ENCODE assay signal across 7 cellular contexts in the genomic region with DNA sequence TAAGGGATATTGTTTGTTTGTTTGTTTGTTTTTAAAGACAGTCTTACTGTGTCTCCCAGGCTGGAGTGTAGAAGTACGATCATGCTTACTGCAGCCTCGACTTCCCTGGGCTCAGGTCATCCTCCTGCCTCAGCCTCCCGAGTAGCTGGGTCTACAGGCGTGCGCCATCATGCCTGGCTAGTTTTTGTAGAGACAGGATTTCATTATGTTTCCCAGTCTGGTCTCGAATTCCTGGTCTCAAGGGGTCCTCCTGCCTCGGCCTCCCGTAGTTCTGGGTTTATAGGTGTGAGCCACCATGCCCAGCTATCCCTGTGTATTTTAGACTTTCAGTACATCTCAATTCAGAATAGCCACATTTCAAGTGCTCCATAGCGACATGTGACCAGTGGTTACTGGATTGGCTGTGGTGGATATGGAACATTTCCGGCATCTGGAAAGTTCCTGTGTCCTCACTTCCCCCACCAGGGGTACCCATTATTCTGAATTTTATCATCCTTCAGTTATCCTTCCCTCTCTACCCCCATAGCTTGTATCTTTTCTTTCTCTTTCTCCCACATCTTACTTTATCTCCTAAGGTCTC.
DNase-seq lines count a peak whose midpoint lies in the region; ATAC-seq and TF ChIP-seq lines count a peak whose summit lies in the region.

No MANE protein-coding gene starts in this region.

- peak overlapping the region; percentile 99 for H3K4me3 ChIP-seq in GM23338
- no peak overlapping the region for H3K4me3 ChIP-seq in naive thymus-derived CD4-positive, alpha-beta T cell (ENCODE audit: low read length)

- DNase-seq in CD4-positive, alpha-beta T cell: no peak
- DNase-seq in GM23338 (ENCODE audit: low spot score): no peak
- DNase-seq in activated T-helper 2 cell treated with anti-CD3 and anti-CD28 coated beads, Interferon-gamma antibody, Interleukin-2, Interleukin-4, amounts not matched to agents 10 μg/mL and 5 μg/mL and 100 μg/mL, durations not matched to agents 14 hours and 24 hours and 36 hours (ENCODE audit: low spot score): no peak
- DNase-seq in naive thymus-derived CD4-positive, alpha-beta T cell: no peak
- DNase-seq in AG08396 (ENCODE audit: low spot score): no peak

- H3K36me3 Mint-ChIP-seq in CD4-positive, alpha-beta T cell (ENCODE audit: low read depth): peaks cover 8% of the 10 kb centered on the region
- no peaks in the 10 kb centered on the region for H3K36me3 Mint-ChIP-seq in GM23338 (ENCODE audit: low read depth)
- no peaks in the 10 kb centered on the region for H3K36me3 Mint-ChIP-seq in activated T-helper 2 cell treated with anti-CD3 and anti-CD28 coated beads, Interferon-gamma antibody, Interleukin-2, Interleukin-4, amounts not matched to agents 10 μg/mL and 5 μg/mL and 100 μg/mL, durations not matched to agents 14 hours and 24 hours and 36 hours (ENCODE audit: low read depth)
- peaks cover 0 to 5% (median 4%) of the 10 kb centered on the region in 5 donors for H3K36me3 Mint-ChIP-seq in naive thymus-derived CD4-positive, alpha-beta T cell

- 0 out of 2 replicates have a peak, but pooled peaks cover 2% of the 10 kb centered on the region for H3K9me2 ChIP-seq in GM23338 (ENCODE audit: insufficient read depth)

- H3K4me1 ChIP-seq in GM23338 (ENCODE audit: insufficient read depth): peaks cover 11% of the 10 kb centered on the region
- H3K4me1 ChIP-seq in naive thymus-derived CD4-positive, alpha-beta T cell (ENCODE audit: control insufficient read depth in 2 of 2, insufficient read depth in 2 of 2, low read length in 2 of 2): peaks cover 7 to 11% of the 10 kb centered on the region in 2 donors

- H4K20me1 ChIP-seq in GM23338 (replicated peaks; ENCODE audit: insufficient read depth): no peaks in the 10 kb centered on the region

- peaks cover 9% of the 10 kb centered on the region; the same call in 1 of the 2 replicates for H3F3A ChIP-seq in GM23338 (replicated peaks; ENCODE audit: low read depth)

- ATAC-seq in CD4-positive, alpha-beta T cell (ENCODE audit: poor library complexity): no peak
- ATAC-seq in GM23338 (no peak), GM18505 (IDR thresholded peaks at IDR 0.05; ENCODE audit: unreplicated experiment) (no peak), GM19395 (IDR thresholded peaks at IDR 0.05; ENCODE audit: unreplicated experiment) (no peak)
- ATAC-seq in naive thymus-derived CD4-positive, alpha-beta T cell: no peak

- CTCF ChIA-PET in CD4-positive, alpha-beta T cell (lab: Charles Lee): no interaction called here
- CTCF ChIA-PET in naive thymus-derived CD4-positive, alpha-beta T cell (lab: Charles Lee): no interaction called here

- no peak for TF ChIP-seq POLR2A in GM18505 (IDR thresholded peaks at IDR 0.05; ENCODE audit: borderline replicate concordance, extremely low read depth, insufficient read depth, insufficient read length)

- H3K9me3 Mint-ChIP-seq in CD4-positive, alpha-beta T cell: no peaks in the 10 kb centered on the region
- no peaks in the 10 kb centered on the region for H3K9me3 Mint-ChIP-seq in GM23338
- no peaks in the 10 kb centered on the region for H3K9me3 Mint-ChIP-seq in activated T-helper 2 cell treated with anti-CD3 and anti-CD28 coated beads, Interferon-gamma antibody, Interleukin-2, Interleukin-4, amounts not matched to agents 10 μg/mL and 5 μg/mL and 100 μg/mL, durations not matched to agents 14 hours and 24 hours and 36 hours
- peaks cover 0 to 6% (median 0%) of the 10 kb centered on the region in 11 donors for H3K9me3 Mint-ChIP-seq in naive thymus-derived CD4-positive, alpha-beta T cell

- H3K27me3 Mint-ChIP-seq in CD4-positive, alpha-beta T cell: no peaks in the 10 kb centered on the region
- peaks cover 10% of the 10 kb centered on the region for H3K27me3 Mint-ChIP-seq in GM23338 (ENCODE audit: insufficient read depth, low read depth, poor library complexity)
- H3K27me3 Mint-ChIP-seq in activated T-helper 2 cell treated with anti-CD3 and anti-CD28 coated beads, Interferon-gamma antibody, Interleukin-2, Interleukin-4, amounts not matched to agents 10 μg/mL and 5 μg/mL and 100 μg/mL, durations not matched to agents 14 hours and 24 hours and 36 hours (ENCODE audit: low read depth): peaks cover 5% of the 10 kb centered on the region
- H3K27me3 Mint-ChIP-seq in naive thymus-derived CD4-positive, alpha-beta T cell: no peaks in the 10 kb centered on the region

- TF ChIP-seq CTCF in CD4-positive, alpha-beta T cell (IDR thresholded peaks at IDR 0.05): no peak
- TF ChIP-seq CTCF in GM23338 (conservative IDR thresholded peaks at IDR 0.05; ENCODE audit: low read depth in 2 of 2): no peak

- no peak overlapping the region for H3K27ac ChIP-seq in CD4-positive, alpha-beta T cell (ENCODE audit: low read depth, low read length)
- 0 out of 2 replicates have a peak overlapping the region, but pooled peaks have one; percentile 100 for H3K27ac ChIP-seq in GM23338 (ENCODE audit: low read depth)
- H3K27ac ChIP-seq in naive thymus-derived CD4-positive, alpha-beta T cell (ENCODE audit: low read depth, low read length): peak overlapping the region; percentile 97

- intact Hi-C loops in CD4-positive, alpha-beta T cell (cut with DNase I, micrococcal nuclease): loop anchor here in 1 of 2 experiments (5.0 to 10.0 kb wide), 3 partner anchors 265 to 1555 kb away; partner anchors contain the start of genes FBXO21, MAP1LC3B2, SUDS3 and TAOK3
- intact Hi-C loops in activated T-helper 2 cell treated with anti-CD3 and anti-CD28 coated beads, Interferon-gamma antibody, Interleukin-2, Interleukin-4, amounts not matched to agents 10 μg/mL and 5 μg/mL and 100 μg/mL, durations not matched to agents 14 hours and 24 hours and 36 hours (cut with micrococcal nuclease): no loop called here
- intact Hi-C loops in naive thymus-derived CD4-positive, alpha-beta T cell (cut with micrococcal nuclease): no loop called here

- no peak overlapping the region for H2AFZ ChIP-seq in GM23338

- H3K27me3 ChIP-seq in CD4-positive, alpha-beta T cell (ENCODE audit: control insufficient read depth, insufficient read depth, low read length): no peaks in the 10 kb centered on the region
- no peaks in the 10 kb centered on the region for H3K27me3 ChIP-seq in GM23338 (ENCODE audit: insufficient read depth)
- H3K27me3 ChIP-seq in naive thymus-derived CD4-positive, alpha-beta T cell (ENCODE audit: control insufficient read depth in 2 of 2, insufficient read depth in 2 of 2, low read length in 2 of 2): no peaks in the 10 kb centered on the region

- no peaks in the 10 kb centered on the region for H3K9me3 ChIP-seq in CD4-positive, alpha-beta T cell (ENCODE audit: control insufficient read depth, low read length)
- H3K9me3 ChIP-seq in naive thymus-derived CD4-positive, alpha-beta T cell (ENCODE audit: control insufficient read depth in 2 of 3, low read length in 3 of 3): peaks cover 0 to 4% (median 0%) of the 10 kb centered on the region in 3 experiments

- no peaks in the 10 kb centered on the region for H3K36me3 ChIP-seq in GM23338 (ENCODE audit: insufficient read depth)
- H3K36me3 ChIP-seq in naive thymus-derived CD4-positive, alpha-beta T cell (ENCODE audit: control insufficient read depth in 2 of 3, insufficient read depth in 3 of 3, low read length in 3 of 3): peaks cover 0 to 3% (median 0%) of the 10 kb centered on the region in 3 experiments

- H3K79me2 ChIP-seq in GM23338 (replicated peaks; ENCODE audit: insufficient read depth): no peaks in the 10 kb centered on the region

- H3K4me3 Mint-ChIP-seq in CD4-positive, alpha-beta T cell: peak overlapping the region; percentile 76
- H3K4me3 Mint-ChIP-seq in GM23338: peak overlapping the region; percentile 13
- peak overlapping the region; percentile 57 for H3K4me3 Mint-ChIP-seq in activated T-helper 2 cell treated with anti-CD3 and anti-CD28 coated beads, Interferon-gamma antibody, Interleukin-2, Interleukin-4, amounts not matched to agents 10 μg/mL and 5 μg/mL and 100 μg/mL, durations not matched to agents 14 hours and 24 hours and 36 hours (ENCODE audit: low read depth)
- H3K4me3 Mint-ChIP-seq in naive thymus-derived CD4-positive, alpha-beta T cell: peak overlapping the region; percentile 18 to 93 (median 58)

- peak overlapping the region; percentile 89 for H3K27ac Mint-ChIP-seq in CD4-positive, alpha-beta T cell
- H3K27ac Mint-ChIP-seq in GM23338: no peak overlapping the region
- H3K27ac Mint-ChIP-seq in activated T-helper 2 cell treated with anti-CD3 and anti-CD28 coated beads, Interferon-gamma antibody, Interleukin-2, Interleukin-4, amounts not matched to agents 10 μg/mL and 5 μg/mL and 100 μg/mL, durations not matched to agents 14 hours and 24 hours and 36 hours: peak overlapping the region; percentile 43
- H3K27ac Mint-ChIP-seq in naive thymus-derived CD4-positive, alpha-beta T cell: peak overlapping the region; percentile 48 to 96 (median 87)

- H3K4me1 Mint-ChIP-seq in CD4-positive, alpha-beta T cell (ENCODE audit: low read depth): peaks cover 21% of the 10 kb centered on the region
- H3K4me1 Mint-ChIP-seq in GM23338: peaks cover 20% of the 10 kb centered on the region
- H3K4me1 Mint-ChIP-seq in activated T-helper 2 cell treated with anti-CD3 and anti-CD28 coated beads, Interferon-gamma antibody, Interleukin-2, Interleukin-4, amounts not matched to agents 10 μg/mL and 5 μg/mL and 100 μg/mL, durations not matched to agents 14 hours and 24 hours and 36 hours (ENCODE audit: low read depth): peaks cover 13% of the 10 kb centered on the region
- peaks cover 12 to 31% (median 24%) of the 10 kb centered on the region in 7 donors for H3K4me1 Mint-ChIP-seq in naive thymus-derived CD4-positive, alpha-beta T cell

- POLR2A ChIA-PET in CD4-positive, alpha-beta T cell (lab: Charles Lee): no interaction called here
- POLR2A ChIA-PET in naive thymus-derived CD4-positive, alpha-beta T cell (lab: Charles Lee): no interaction called here

- H3K4me2 ChIP-seq in GM23338: peak overlapping the region; percentile 67

TF ChIP-seq in GM23338, 12 proteins besides CTCF, POLR2A, EP300 and RAD21:
- no peak for TF ChIP-seq ZNF331 (CRISPR knock-in tag; IDR thresholded peaks at IDR 0.05; ENCODE audit: low read depth)

Comparison
In these comparisons a context has a peak if more than half of its experiments do, and no peak if none do; other contexts are left out.
1. H3K4me3 Mint-ChIP-seq: peak in every context shown above with its lines; median percentile 76 in CD4-positive, alpha-beta T cell; 58 in naive thymus-derived CD4-positive, alpha-beta T cell; 57 in activated T-helper 2 cell treated with anti-CD3 and anti-CD28 coated beads, Interferon-gamma antibody, Interleukin-2, Interleukin-4, amounts not matched to agents 10 μg/mL and 5 μg/mL and 100 μg/mL, durations not matched to agents 14 hours and 24 hours and 36 hours; 13 in GM23338.